Comparison of ENCODE assay signal across 1 cellular context in genomic region chr1:29639156-29639736, GRCh38.
TF ChIP-seq lines count a peak whose summit lies in the region.

No MANE protein-coding gene starts in this region.

TF ChIP-seq in H1, 55 proteins besides CTCF, POLR2A, EP300 and RAD21 (continued from another document):
- no peak for TF ChIP-seq CHD7 (IDR thresholded peaks at IDR 0.05; ENCODE audit: insufficient replicate concordance, low read length)
- no peak for TF ChIP-seq SRF (IDR thresholded peaks at IDR 0.05; ENCODE audit: low read depth, low read length)
- no peak for TF ChIP-seq EZH2 (IDR thresholded peaks at IDR 0.05; ENCODE audit: low read depth, low read length, severe bottlenecking)
- no peak for TF ChIP-seq GTF2F1 (IDR thresholded peaks at IDR 0.05; ENCODE audit: borderline replicate concordance, low read depth, low read length)
- TF ChIP-seq CBX5 (IDR thresholded peaks at IDR 0.05; ENCODE audit: low read depth, low read length), result no peak
- no peak for TF ChIP-seq RNF2 (IDR thresholded peaks at IDR 0.05; ENCODE audit: borderline replicate concordance, low read depth, low read length, missing control alignments, poor library complexity, severe bottlenecking)
- TF ChIP-seq POLR2AphosphoS5 (IDR thresholded peaks at IDR 0.05; ENCODE audit: low read depth, low read length), result no peak
- TF ChIP-seq SAP30 (IDR thresholded peaks at IDR 0.05; ENCODE audit: insufficient read depth, insufficient replicate concordance, low read length), result no peak
- no peak for TF ChIP-seq NRF1 (IDR thresholded peaks at IDR 0.05; ENCODE audit: low read depth, low read length)
- TF ChIP-seq ASH2L (IDR thresholded peaks at IDR 0.05; ENCODE audit: low read length), result no peak
- no peak for TF ChIP-seq CREB1 (IDR thresholded peaks at IDR 0.05)
- no peak for TF ChIP-seq SP4 (IDR thresholded peaks at IDR 0.05; ENCODE audit: low read length)
- no peak for TF ChIP-seq RBBP5 (IDR thresholded peaks at IDR 0.05; ENCODE audit: borderline replicate concordance, low read depth, low read length)
- TF ChIP-seq KDM4A (IDR thresholded peaks at IDR 0.05; ENCODE audit: low read depth, low read length, severe bottlenecking), result no peak
- no peak for TF ChIP-seq CHD1 (IDR thresholded peaks at IDR 0.05; ENCODE audit: low read depth, low read length)
- no peak for TF ChIP-seq JUND (IDR thresholded peaks at IDR 0.05; ENCODE audit: low read length)
- no peak for TF ChIP-seq RFX5 (IDR thresholded peaks at IDR 0.05; ENCODE audit: borderline replicate concordance, low read depth, low read length)
- no peak for TF ChIP-seq TBP (IDR thresholded peaks at IDR 0.05; ENCODE audit: low read depth, low read length)
- no peak for TF ChIP-seq HDAC2 (IDR thresholded peaks at IDR 0.05; ENCODE audit: borderline replicate concordance in 1 of 2, low read depth in 2 of 2, low read length in 2 of 2)
